19 cellular contexts compared by ENCODE assay signal in the genomic region with DNA sequence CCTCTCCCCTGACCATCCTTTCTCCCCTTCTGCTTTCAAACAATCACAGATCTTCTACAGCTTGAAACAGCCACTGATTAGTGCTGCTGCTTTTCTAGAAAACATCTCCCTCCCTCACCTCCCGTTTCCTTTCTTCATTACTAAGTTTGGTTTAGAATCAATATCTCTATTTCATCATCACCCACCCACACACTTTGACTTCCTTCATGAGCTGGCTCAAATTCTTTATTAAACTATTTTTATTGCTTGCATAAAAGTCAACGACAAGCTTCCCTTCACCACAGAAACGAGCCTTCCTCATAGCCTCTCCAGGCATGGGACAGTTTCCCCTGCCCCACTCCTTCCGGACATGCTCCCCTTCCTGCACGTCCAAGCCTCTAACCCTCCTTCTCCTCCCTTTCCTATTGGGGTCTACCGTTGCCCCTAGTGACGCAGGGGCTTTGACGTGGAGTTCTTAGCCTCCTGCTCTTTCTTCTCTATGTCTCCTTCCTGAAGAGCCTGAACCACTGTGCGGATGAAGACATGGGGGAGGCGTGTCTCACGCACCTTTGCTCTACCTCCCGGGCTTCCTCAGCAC.
A peak's percentile ranks its signal among the peaks of the same experiment; 100 is the strongest.
DNase-seq lines count a peak whose midpoint lies in the region; ATAC-seq and TF ChIP-seq lines count a peak whose summit lies in the region.
"Had no signal": no experiment of that assay in that cellular context is flagged by ENCODE, and none has a peak within 500 bp of the region (broad histone marks: within the 10 kb centered on the region; RNA-seq: fewer than 3 reads in every experiment).

No MANE protein-coding gene starts in this region.

- no peaks in the 10 kb centered on the region for H3K9me3 Mint-ChIP-seq in Calu3 (ENCODE audit: low read depth, unreplicated experiment)
- no peaks in the 10 kb centered on the region for H3K9me3 Mint-ChIP-seq in osteocyte (ENCODE audit: unreplicated experiment)
- H3K9me3 Mint-ChIP-seq: activated B cell treated with CpG ODN at 0.5 μM for 24 hours; activated CD4-positive, alpha-beta memory T cell treated with anti-CD3 and anti-CD28 coated beads, Interleukin-2, amount 10 ng/mL, durations not matched to agents 7 days and 5 days had no signal

- H3K4me3 Mint-ChIP-seq in Calu3 (ENCODE audit: low read depth, unreplicated experiment) = no peak overlapping the region
- H3K4me3 Mint-ChIP-seq in osteocyte (ENCODE audit: unreplicated experiment) = no peak overlapping the region
- H3K4me3 Mint-ChIP-seq: activated B cell treated with CpG ODN at 0.5 μM for 24 hours; activated CD4-positive, alpha-beta memory T cell treated with anti-CD3 and anti-CD28 coated beads, Interleukin-2, amount 10 ng/mL, durations not matched to agents 7 days and 5 days; neural progenitor cell had no signal

- DNase-seq in Calu3 (no peak), NOMO-1 (lab: John Stamatoyannopoulos, UW; ENCODE audit: unreplicated experiment in 2 of 2) (peak; percentile 50 to 58), epithelial cell of esophagus (ENCODE audit: low read depth) (peak; percentile 5), osteocyte (ENCODE audit: extremely low spot score, unreplicated experiment) (no peak), right cardiac atrium (no peak), inferior parietal cortex (ENCODE audit: extremely low spot score) (no peak), trophoblast cell (no peak)
- DNase-seq: activated B cell treated with CpG ODN at 0.5 μM for 24 hours; activated CD4-positive, alpha-beta memory T cell treated with anti-CD3 and anti-CD28 coated beads, Interleukin-2, amount 10 ng/mL, durations not matched to agents 7 days and 5 days; activated naive CD4-positive, alpha-beta T cell; activated T-cell treated with anti-CD3 and anti-CD28 coated beads, Interleukin-2, amount 50 U/mL, for 1 hour; gastrocnemius medialis; Karpas-422; left cardiac atrium; NCI-H1417 treated with DMSO at 0.1 percent for 48 hours; stimulated activated CD4-positive, alpha-beta T cell treated with anti-CD3 and anti-CD28 coated beads, Interleukin-12 subunit alpha, Interleukin-12 subunit beta, amount 100 ng/mL, for 4 hours; testis had no signal

- no peak overlapping the region for H4K12ac ChIP-seq in trophoblast cell (ENCODE audit: low read depth, low read length)

- no peak overlapping the region for H2AK5ac ChIP-seq in trophoblast cell (ENCODE audit: low read length)

- H3K23ac ChIP-seq in trophoblast cell (ENCODE audit: low read length) = no peak overlapping the region

- H3K27me3 Mint-ChIP-seq in Calu3 (ENCODE audit: unreplicated experiment) = peaks cover 73% of the 10 kb centered on the region
- H3K27me3 Mint-ChIP-seq in osteocyte (ENCODE audit: unreplicated experiment) = no peaks in the 10 kb centered on the region
- H3K27me3 Mint-ChIP-seq: activated B cell treated with CpG ODN at 0.5 μM for 24 hours; activated CD4-positive, alpha-beta memory T cell treated with anti-CD3 and anti-CD28 coated beads, Interleukin-2, amount 10 ng/mL, durations not matched to agents 7 days and 5 days had no signal

- H4K91ac ChIP-seq in trophoblast cell (ENCODE audit: low read depth, low read length) = no peak overlapping the region

- H3K18ac ChIP-seq in trophoblast cell (ENCODE audit: low read length) = no peak overlapping the region

- H3K27ac Mint-ChIP-seq in Calu3 (ENCODE audit: unreplicated experiment) = peak overlapping the region; percentile 8
- H3K27ac Mint-ChIP-seq in osteocyte (ENCODE audit: unreplicated experiment) = peak overlapping the region; percentile 50
- H3K27ac Mint-ChIP-seq: activated CD4-positive, alpha-beta memory T cell treated with anti-CD3 and anti-CD28 coated beads, Interleukin-2, amount 10 ng/mL, durations not matched to agents 7 days and 5 days; neural progenitor cell had no signal

- H3K36me3 Mint-ChIP-seq in Calu3 (ENCODE audit: insufficient read depth, unreplicated experiment) = no peaks in the 10 kb centered on the region
- H3K36me3 Mint-ChIP-seq in osteocyte (ENCODE audit: unreplicated experiment) = peaks cover 72% of the 10 kb centered on the region
- H3K36me3 Mint-ChIP-seq: neural progenitor cell had no signal

- CTCF ChIA-PET in Calu3 (lab: Charles Lee) = no interaction called here

- H3K4me2 ChIP-seq in trophoblast cell (ENCODE audit: low read length) = no peak overlapping the region
- H3K4me2 ChIP-seq: neural progenitor cell had no signal

- H2BK120ac ChIP-seq in trophoblast cell (ENCODE audit: insufficient read depth, low read length, poor library complexity) = no peak overlapping the region

- H3K4me1 ChIP-seq in right cardiac atrium (ENCODE audit: control insufficient read depth, insufficient read depth, low read length) (no peaks in the 10 kb centered on the region), trophoblast cell (ENCODE audit: control insufficient read depth in 1 of 2, insufficient read depth in 2 of 2, low read length in 2 of 2) (peaks cover 4% of the 10 kb centered on the region in 2 experiments)
- H3K4me1 ChIP-seq: gastrocnemius medialis, SJSA1, testis had no signal

- no peak overlapping the region for H3K4ac ChIP-seq in trophoblast cell (ENCODE audit: low read depth, low read length)

- H3K4me3 ChIP-seq in epithelial cell of esophagus (ENCODE audit: low read length) (no peak overlapping the region), right cardiac atrium (ENCODE audit: low read length) (no peak overlapping the region), trophoblast cell (ENCODE audit: low read depth, low read length) (no peak overlapping the region)
- H3K4me3 ChIP-seq: gastrocnemius medialis, neural progenitor cell, SJSA1, testis had no signal

- no peak overlapping the region for H3K27ac ChIP-seq in right cardiac atrium (ENCODE audit: low read length)
- no peak overlapping the region for H3K27ac ChIP-seq in trophoblast cell (ENCODE audit: low read depth, low read length)
- H3K27ac ChIP-seq: gastrocnemius medialis, neural progenitor cell, SJSA1, testis had no signal

- H3K9ac ChIP-seq in trophoblast cell (ENCODE audit: low read length) = no peak overlapping the region
- H3K9ac ChIP-seq: neural progenitor cell had no signal

- no peaks in the 10 kb centered on the region for H3K27me3 ChIP-seq in right cardiac atrium (ENCODE audit: control insufficient read depth, insufficient read depth)
- H3K27me3 ChIP-seq in trophoblast cell (ENCODE audit: insufficient read depth, low read length) = no peaks in the 10 kb centered on the region
- H3K27me3 ChIP-seq: SJSA1, testis had no signal

- H3K4me1 Mint-ChIP-seq in Calu3 (ENCODE audit: low read depth, unreplicated experiment) (peaks cover 11% of the 10 kb centered on the region), osteocyte (ENCODE audit: unreplicated experiment) (peaks cover 50% of the 10 kb centered on the region)
- H3K4me1 Mint-ChIP-seq: activated CD4-positive, alpha-beta memory T cell treated with anti-CD3 and anti-CD28 coated beads, Interleukin-2, amount 10 ng/mL, durations not matched to agents 7 days and 5 days had no signal

- H3K79me1 ChIP-seq in trophoblast cell (ENCODE audit: low read length) = no peaks in the 10 kb centered on the region

- H2AFZ ChIP-seq in trophoblast cell (ENCODE audit: insufficient read depth, low read length, poor library complexity) = no peak overlapping the region
- H2AFZ ChIP-seq: neural progenitor cell had no signal

- H3K36me3 ChIP-seq in trophoblast cell (ENCODE audit: control insufficient read depth in 1 of 2, insufficient read depth in 2 of 2, low read length in 2 of 2) = no peaks in the 10 kb centered on the region
- H3K36me3 ChIP-seq: gastrocnemius medialis, neural progenitor cell, SJSA1 had no signal

- no peak overlapping the region for H3K14ac ChIP-seq in trophoblast cell (ENCODE audit: low read length)

- H4K8ac ChIP-seq in trophoblast cell (ENCODE audit: low read depth, low read length) = no peak overlapping the region

- 54% methylated on average over 12 of the region's 12 CpGs for WGBS in right cardiac atrium
- no CpG with 5 or more reads among the region's 12 CpGs for WGBS in trophoblast cell (ENCODE audit: extremely low coverage, insufficient coverage, insufficient read length)

- H2BK12ac ChIP-seq in trophoblast cell (ENCODE audit: low read length) = no peak overlapping the region

- intact Hi-C loops in Calu3 (cut with micrococcal nuclease; ENCODE audit: unreplicated experiment) (no loop called here), right cardiac atrium (cut with DNase I) (no loop called here)

- ATAC-seq in right cardiac atrium = no peak
- ATAC-seq: gastrocnemius medialis, left cardiac atrium had no signal

- no peaks in the 10 kb centered on the region for H3K79me2 ChIP-seq in trophoblast cell (ENCODE audit: control insufficient read depth, insufficient read depth, low read length, poor library complexity)

- no peaks in the 10 kb centered on the region for H3K9me3 ChIP-seq in right cardiac atrium (ENCODE audit: control insufficient read depth, low read length)
- H3K9me3 ChIP-seq in trophoblast cell (ENCODE audit: insufficient read depth, low read depth, low read length) = no peaks in the 10 kb centered on the region
- H3K9me3 ChIP-seq: gastrocnemius medialis, SJSA1, testis had no signal

- no peak overlapping the region for H2BK5ac ChIP-seq in trophoblast cell (ENCODE audit: low read depth, low read length, poor library complexity)

- no TSS peak for BruUV-seq in Calu3 (replicated peaks; lab: Mats Ljungman, UMichigan)

- TF ChIP-seq CTCF in Calu3 (IDR thresholded peaks at IDR 0.05; ENCODE audit: unreplicated experiment) (no peak), epithelial cell of esophagus (IDR thresholded peaks at IDR 0.05; ENCODE audit: insufficient read depth, low read depth, low read length, missing control alignments) (no peak), osteocyte (IDR thresholded peaks at IDR 0.05) (no peak)

Comparison
In these comparisons a context has a peak if more than half of its experiments do, and no peak if none do; other contexts are left out.
1. DNase-seq: peak in NOMO-1 (2 of 2) and epithelial cell of esophagus (single experiment); none in Calu3 (single experiment), osteocyte (single experiment), right cardiac atrium (0 of 3), inferior parietal cortex (single experiment) and trophoblast cell (0 of 2).